Comparison of ENCODE assay signal across 18 cellular contexts in the genomic region with DNA sequence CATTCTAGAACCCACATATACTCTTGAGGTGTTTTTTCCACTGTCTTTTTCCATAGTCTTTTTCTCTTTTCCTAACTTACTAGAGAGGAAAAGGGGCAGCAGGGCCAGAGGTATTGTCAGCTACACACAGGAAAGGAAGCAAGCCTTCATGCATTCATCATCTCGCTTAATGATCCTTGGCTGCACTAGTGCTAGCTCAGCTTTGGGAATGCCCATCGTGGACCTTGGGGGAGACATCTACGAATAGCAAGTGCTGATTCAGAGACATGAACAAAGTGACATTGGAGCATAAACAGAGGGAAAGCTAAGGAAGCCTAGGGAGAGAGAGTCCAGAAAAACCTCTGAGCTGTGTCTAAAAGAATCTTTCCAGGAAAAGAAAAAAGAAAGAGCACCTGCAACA.
"Had no signal": no experiment of that assay in that cellular context is flagged by ENCODE, and none has a peak within 500 bp of the region (broad histone marks: within the 10 kb centered on the region; RNA-seq: fewer than 3 reads in every experiment).

No MANE protein-coding gene starts in this region.

- H3K4me1 ChIP-seq: colonic mucosa, foreskin keratinocyte, right atrium auricular region, suprapubic skin, thyroid gland had no signal

- H3K4me1 Mint-ChIP-seq: immature natural killer cell; natural killer cell; stimulated activated effector memory CD8-positive, alpha-beta T cell treated with anti-CD3 and anti-CD28 coated beads, Interleukin-12 subunit alpha, Interleukin-12 subunit beta, amount 100 ng/mL, for 72 hours had no signal

- H3K4me3 ChIP-seq: colonic mucosa, right atrium auricular region, suprapubic skin, thyroid gland had no signal

- H3K36me3 Mint-ChIP-seq: immature natural killer cell; stimulated activated effector memory CD8-positive, alpha-beta T cell treated with anti-CD3 and anti-CD28 coated beads, Interleukin-12 subunit alpha, Interleukin-12 subunit beta, amount 100 ng/mL, for 72 hours; type B pancreatic cell had no signal

- H3K9me3 ChIP-seq: colonic mucosa, neutrophil, right atrium auricular region, suprapubic skin, thyroid gland had no signal

- H3K9me3 Mint-ChIP-seq: type B pancreatic cell had no signal

- H3K27ac Mint-ChIP-seq: immature natural killer cell; natural killer cell; stimulated activated effector memory CD8-positive, alpha-beta T cell treated with anti-CD3 and anti-CD28 coated beads, Interleukin-12 subunit alpha, Interleukin-12 subunit beta, amount 100 ng/mL, for 72 hours; type B pancreatic cell had no signal

- H3K4me3 Mint-ChIP-seq: immature natural killer cell; natural killer cell; stimulated activated effector memory CD8-positive, alpha-beta T cell treated with anti-CD3 and anti-CD28 coated beads, Interleukin-12 subunit alpha, Interleukin-12 subunit beta, amount 100 ng/mL, for 72 hours had no signal

- ATAC-seq: foreskin keratinocyte; left lobe of liver; natural killer cell; stimulated activated effector memory CD8-positive, alpha-beta T cell treated with anti-CD3 and anti-CD28 coated beads, Interleukin-12 subunit alpha, Interleukin-12 subunit beta, amount 100 ng/mL, for 72 hours; stimulated activated naive CD8-positive, alpha-beta T cell treated with anti-CD3 and anti-CD28 coated beads, Interleukin-15, Interleukin-2, amounts not matched to agents 100 U/mL and 50 U/mL, for 24 hours had no signal

- H3K27me3 ChIP-seq: colonic mucosa, foreskin keratinocyte, neutrophil, right atrium auricular region, suprapubic skin, thyroid gland had no signal

- H3K36me3 ChIP-seq: colonic mucosa, neutrophil, right atrium auricular region, suprapubic skin, thyroid gland had no signal

- DNase-seq: colonic mucosa; dermis blood vessel endothelial cell; erythroblast; foreskin keratinocyte; immature natural killer cell; mammary epithelial cell; natural killer cell; posterior cingulate gyrus; small intestine; stimulated activated CD4-positive, alpha-beta T cell treated with anti-CD3 and anti-CD28 coated beads, Interleukin-2, amount 100 ng/mL, for 48 hours; stimulated activated naive CD8-positive, alpha-beta T cell treated with anti-CD3 and anti-CD28 coated beads, Interleukin-15, Interleukin-2, amounts not matched to agents 100 U/mL and 50 U/mL, for 24 hours; thyroid gland had no signal

- H3K27ac ChIP-seq: colonic mucosa, foreskin keratinocyte, neutrophil, right atrium auricular region, suprapubic skin, thyroid gland had no signal
